In the genomic region with DNA sequence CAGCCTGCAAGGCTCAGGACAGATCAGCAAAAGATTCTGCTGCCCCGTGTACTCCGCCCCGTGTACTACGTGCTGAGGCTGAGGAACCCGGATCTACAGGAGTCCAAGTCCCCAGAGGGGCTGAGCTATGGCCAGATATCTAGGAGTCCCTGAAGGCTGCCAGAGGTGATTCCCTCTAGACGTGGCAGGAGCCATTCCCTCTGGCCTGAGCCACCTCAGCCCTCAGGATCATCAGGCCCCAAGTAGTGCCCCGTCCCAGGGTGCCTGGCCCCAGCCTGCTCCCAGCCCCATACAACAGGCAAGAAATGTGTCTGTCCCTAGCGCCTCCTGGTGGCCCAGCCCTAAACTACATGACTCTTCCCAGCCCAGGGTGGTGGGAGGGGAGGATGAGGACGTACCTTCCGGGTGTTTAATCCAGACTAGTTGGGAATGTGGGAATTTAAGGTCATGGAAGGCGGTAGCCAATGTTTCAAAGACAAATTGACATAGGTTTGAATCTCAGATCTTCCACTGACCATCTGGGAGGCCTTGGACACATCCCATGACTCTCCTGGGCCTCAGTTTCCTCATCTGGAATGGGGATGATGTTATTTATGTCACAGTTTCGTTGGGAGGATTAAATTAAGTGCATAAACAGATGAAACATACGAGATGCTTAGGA, we compare ENCODE assay signal across 8 cellular contexts. TPM values are rescaled to one million over a fixed set of nuclear protein-coding genes. Genes with fewer than 3 reads are reported as not detected.
DNase-seq lines count a peak whose midpoint lies in the region; ATAC-seq and TF ChIP-seq lines count a peak whose summit lies in the region.

No MANE protein-coding gene starts in this region.

- H2AFZ ChIP-seq in hepatocyte = no peak overlapping the region

- intact Hi-C loops in ascending aorta (cut with DNase I) = loop anchor here (1.0 to 5.0 kb wide), 3 partner anchors 183 to 343 kb away; a partner anchor contains a TSS

- H3K27me3 ChIP-seq in ascending aorta = no peaks in the 10 kb centered on the region
- no peaks in the 10 kb centered on the region for H3K27me3 ChIP-seq in hepatocyte

- H3K4me1 ChIP-seq in ascending aorta (peaks cover 3 to 22% of the 10 kb centered on the region in 2 donors), hepatocyte (ENCODE audit: insufficient read depth) (peaks cover 14% of the 10 kb centered on the region)

- no peaks in the 10 kb centered on the region for H3K9me2 ChIP-seq in hepatocyte (replicated peaks; ENCODE audit: insufficient read depth)

- H3K27ac ChIP-seq in ascending aorta = peak overlapping the region; percentile 17 to 53
- peak overlapping the region; percentile 51 for H3K27ac ChIP-seq in hepatocyte
- H3K27ac ChIP-seq in skin epidermis = peak overlapping the region in 16 of 21 experiments; percentile 0 to 73 (median 44)

- H3K36me3 ChIP-seq in ascending aorta (no peaks in the 10 kb centered on the region), hepatocyte (replicated peaks; ENCODE audit: insufficient read depth, low read depth) (no peaks in the 10 kb centered on the region)

- WGBS in hepatocyte (ENCODE audit: low lambda C conversion rate, missing lambda C conversion rate) = 50% methylated on average over 13 of the region's 13 CpGs

- DNase-seq in AG10803 (ENCODE audit: low read depth) = peak; percentile 76
- DNase-seq in NCI-H1092 treated with DMSO at 0.1 percent for 48 hours (lab: John Stamatoyannopoulos, UW) = peak; percentile 50
- peak; percentile 42 for DNase-seq in T-helper 22 cell (ENCODE audit: low read depth)
- DNase-seq in ascending aorta (ENCODE audit: low spot score in 2 of 2) = peak; percentile 58 to 96
- peak; percentile 86 for DNase-seq in hepatocyte (ENCODE audit: low spot score)

- no peak overlapping the region for H3K4me2 ChIP-seq in hepatocyte

- peak; percentile 95 for TF ChIP-seq CTCF in AG10803 (conservative IDR thresholded peaks at IDR 0.05; ENCODE audit: low read length)
- TF ChIP-seq CTCF in ascending aorta (IDR thresholded peaks at IDR 0.05) = peak; percentile 94 to 98 (median 96)
- peak; percentile 89 for TF ChIP-seq CTCF in hepatocyte (IDR thresholded peaks at IDR 0.05; ENCODE audit: poor library complexity)

- H3K9me3 ChIP-seq in ascending aorta (no peaks in the 10 kb centered on the region), hepatocyte (ENCODE audit: low read depth) (no peaks in the 10 kb centered on the region)

- no peaks in the 10 kb centered on the region for H3K79me2 ChIP-seq in hepatocyte

- H4K20me1 ChIP-seq in hepatocyte (ENCODE audit: insufficient read depth, poor library complexity, severe bottlenecking) = no peaks in the 10 kb centered on the region

- peak; percentile 54 for ATAC-seq in GM19395 (IDR thresholded peaks at IDR 0.05; ENCODE audit: unreplicated experiment)
- ATAC-seq in HG03378 (IDR thresholded peaks at IDR 0.05; ENCODE audit: unreplicated experiment) = no peak

- no peak overlapping the region for H3K4me3 ChIP-seq in AG10803 (ENCODE audit: low read length)
- H3K4me3 ChIP-seq in ascending aorta = no peak overlapping the region
- no peak overlapping the region for H3K4me3 ChIP-seq in hepatocyte
- H3K4me3 ChIP-seq in skin epidermis = no peak overlapping the region

RNA-seq across cellular contexts. Expression of a gene that starts 49.4 kb away (rescaled TPM):
- total RNA-seq in ascending aorta (30.2 TPM), hepatocyte (28.3 and 32.1 TPM in 2 replicates)
- 22.0 and 30.8 TPM in 2 replicates for polyA plus RNA-seq in hepatocyte
